In the genomic region with DNA sequence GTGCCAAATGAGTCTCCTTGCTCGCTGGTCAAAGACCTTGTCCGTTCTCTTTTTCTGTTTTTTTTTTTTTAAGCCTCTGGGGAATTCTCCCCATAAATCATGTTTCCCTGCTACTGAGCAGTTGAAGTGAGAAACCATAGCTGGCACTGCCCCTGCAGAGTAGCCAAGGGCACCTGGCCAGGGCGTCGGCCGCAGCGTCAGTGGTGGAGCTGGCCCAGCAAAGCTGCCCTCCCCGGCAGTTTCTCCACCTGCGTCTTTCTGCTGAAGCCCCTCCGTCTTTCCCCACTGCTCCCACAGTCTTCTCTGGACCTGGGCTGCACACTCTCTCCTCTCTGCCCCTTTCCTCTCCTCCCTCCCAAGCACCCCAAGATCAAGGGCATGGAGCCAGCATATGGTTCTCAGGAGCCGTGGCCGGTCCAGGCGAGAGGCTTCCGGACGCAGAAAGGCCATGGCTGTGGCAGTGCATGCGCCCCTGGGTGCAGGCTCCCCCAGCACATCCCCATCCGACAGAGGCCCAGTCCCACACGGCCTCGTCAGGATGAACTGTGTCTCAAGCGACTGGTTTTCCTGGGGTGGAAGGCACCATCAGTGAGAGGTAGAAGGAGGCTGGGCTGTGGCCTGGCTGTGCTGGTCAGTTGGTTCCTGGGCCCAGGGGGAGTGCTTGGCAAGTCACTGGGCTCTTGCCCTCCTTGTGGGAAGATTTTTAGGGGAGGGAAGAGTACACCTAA, we compare ENCODE assay signal across 22 cellular contexts.
A peak's percentile ranks its signal among the peaks of the same experiment; 100 is the strongest.
DNase-seq lines count a peak whose midpoint lies in the region; ATAC-seq, FAIRE-seq and TF ChIP-seq lines count a peak whose summit lies in the region.
"Had no signal": no experiment of that assay in that cellular context is flagged by ENCODE, and none has a peak within 500 bp of the region (broad histone marks: within the 10 kb centered on the region; RNA-seq: fewer than 3 reads in every experiment).

No MANE protein-coding gene starts in this region.

- no peaks in the 10 kb centered on the region for H3K9me3 ChIP-seq in right lobe of liver
- H3K9me3 ChIP-seq in HepG2 (ENCODE audit: low read length): no peaks in the 10 kb centered on the region
- H3K9me3 ChIP-seq in adrenal gland (replicated peaks in 1 of 3): no peaks in the 10 kb centered on the region
- no peaks in the 10 kb centered on the region for H3K9me3 ChIP-seq in neural progenitor cell (ENCODE audit: low read depth)
- no peaks in the 10 kb centered on the region for H3K9me3 ChIP-seq in suprapubic skin
- H3K9me3 ChIP-seq: HAP-1, SJCRH30, upper lobe of left lung had no signal

- TF ChIP-seq EP300 in HepG2 (IDR thresholded peaks at IDR 0.05; ENCODE audit: low read depth in 2 of 2, low read length in 2 of 2) (no peak), HepG2 (CRISPR knock-in tag; IDR thresholded peaks at IDR 0.05; ENCODE audit: borderline replicate concordance) (no peak), suprapubic skin (IDR thresholded peaks at IDR 0.05) (no peak)

- BruUV-seq in HepG2 (replicated peaks; lab: Mats Ljungman, UMichigan): no TSS peak

- H3K27ac Mint-ChIP-seq in neural progenitor cell: peak overlapping the region; percentile 9
- H3K27ac Mint-ChIP-seq: activated naive CD8-positive, alpha-beta T cell treated with anti-CD3 and anti-CD28 coated beads, Interleukin-2, amount 10 ng/mL, durations not matched to agents 7 days and 5 days had no signal

- peaks cover 2% of the 10 kb centered on the region for H3K36me3 Mint-ChIP-seq in neural progenitor cell
- H3K36me3 Mint-ChIP-seq: activated naive CD8-positive, alpha-beta T cell treated with anti-CD3 and anti-CD28 coated beads, Interleukin-2, amount 10 ng/mL, durations not matched to agents 7 days and 5 days; naive B cell had no signal

- H3K79me2 ChIP-seq in HepG2 (ENCODE audit: insufficient read depth, low read length): no peaks in the 10 kb centered on the region
- no peaks in the 10 kb centered on the region for H3K79me2 ChIP-seq in neural progenitor cell (ENCODE audit: low read depth)
- H3K79me2 ChIP-seq: parathyroid adenoma had no signal

- H3K27me3 Mint-ChIP-seq in neural progenitor cell (ENCODE audit: insufficient read depth, low read depth): no peaks in the 10 kb centered on the region
- H3K27me3 Mint-ChIP-seq: activated naive CD8-positive, alpha-beta T cell treated with anti-CD3 and anti-CD28 coated beads, Interleukin-2, amount 10 ng/mL, durations not matched to agents 7 days and 5 days had no signal

- H3K27ac ChIP-seq in right lobe of liver (no peak overlapping the region), HepG2 (ENCODE audit: extremely low read length, insufficient read depth, low read length) (no peak overlapping the region), adrenal gland (no peak overlapping the region), neural progenitor cell (no peak overlapping the region), suprapubic skin (no peak overlapping the region)
- H3K27ac ChIP-seq: parathyroid adenoma, SJCRH30, upper lobe of left lung had no signal

- no peak overlapping the region for H3K4me3 ChIP-seq in right lobe of liver
- no peak overlapping the region for H3K4me3 ChIP-seq in HepG2 (replicated peaks in 1 of 3; ENCODE audit: insufficient read depth in 1 of 3, low read depth in 2 of 3, low read length in 3 of 3)
- no peak overlapping the region for H3K4me3 ChIP-seq in adrenal gland
- H3K4me3 ChIP-seq in neural progenitor cell: no peak overlapping the region
- no peak overlapping the region for H3K4me3 ChIP-seq in suprapubic skin
- H3K4me3 ChIP-seq: HAP-1, SJCRH30, upper lobe of left lung had no signal

- H4K20me1 ChIP-seq in HepG2 (ENCODE audit: insufficient read depth, low read length) (no peaks in the 10 kb centered on the region), neural progenitor cell (ENCODE audit: low read depth) (no peaks in the 10 kb centered on the region)

- H3F3A ChIP-seq in neural progenitor cell (ENCODE audit: low read depth): no peaks in the 10 kb centered on the region

- no peak for FAIRE-seq in HepG2 (lab: Jason Lieb, UNC)

- H3K9ac ChIP-seq in HepG2 (ENCODE audit: insufficient read depth, low read depth, low read length) (no peak overlapping the region), neural progenitor cell (no peak overlapping the region)
- H3K9ac ChIP-seq: parathyroid adenoma had no signal

- no peak for TF ChIP-seq CTCF in right lobe of liver (IDR thresholded peaks at IDR 0.05)
- TF ChIP-seq CTCF in HepG2 (CRISPR knock-in tag; IDR thresholded peaks at IDR 0.05): no peak
- no peak for TF ChIP-seq CTCF in adrenal gland (IDR thresholded peaks at IDR 0.05)
- no peak for TF ChIP-seq CTCF in neural progenitor cell (IDR thresholded peaks at IDR 0.05)
- TF ChIP-seq CTCF in suprapubic skin (IDR thresholded peaks at IDR 0.05): no peak

- intact Hi-C loops in right lobe of liver (cut with DNase I): no loop called here
- intact Hi-C loops in HepG2 (cut with micrococcal nuclease; ENCODE audit: unreplicated experiment): loop anchor here (5.0 kb wide), 1 partner anchor 548 kb away; no protein-coding TSS in a partner anchor
- intact Hi-C loops in adrenal gland (cut with DNase I): no loop called here

- TF ChIP-seq POLR2A in right lobe of liver (IDR thresholded peaks at IDR 0.05): no peak
- no peak for TF ChIP-seq POLR2A in HepG2 (IDR thresholded peaks at IDR 0.05; ENCODE audit: insufficient read depth in 1 of 2, low read depth in 2 of 2, low read length in 2 of 2)
- TF ChIP-seq POLR2A in adrenal gland (IDR thresholded peaks at IDR 0.05): no peak
- TF ChIP-seq POLR2A in suprapubic skin (IDR thresholded peaks at IDR 0.05): no peak

- H3K27me3 ChIP-seq in right lobe of liver (no peaks in the 10 kb centered on the region), HepG2 (ENCODE audit: control insufficient read depth in 1 of 2, insufficient read depth in 2 of 2, low read length in 2 of 2) (peaks cover 18 to 74% of the 10 kb centered on the region in 2 experiments), adrenal gland (no peaks in the 10 kb centered on the region), neural progenitor cell (no peaks in the 10 kb centered on the region), suprapubic skin (peaks cover 3% of the 10 kb centered on the region)
- H3K27me3 ChIP-seq: SJCRH30, upper lobe of left lung had no signal

- no peak for TF ChIP-seq RAD21 in HepG2 (CRISPR knock-in tag; IDR thresholded peaks at IDR 0.05)

- H3K4me2 ChIP-seq in HepG2 (ENCODE audit: low read depth, low read length): no peak overlapping the region
- no peak overlapping the region for H3K4me2 ChIP-seq in neural progenitor cell

- no peak overlapping the region for H2AFZ ChIP-seq in HepG2 (ENCODE audit: low read length)
- no peak overlapping the region for H2AFZ ChIP-seq in neural progenitor cell (replicated peaks)
- H2AFZ ChIP-seq: parathyroid adenoma had no signal

- DNase-seq in right lobe of liver: peak in 2 of 3 donors; percentile 7 to 38
- DNase-seq in HepG2 (ENCODE audit: low spot score): no peak
- peak; percentile 33 to 54 (median 51) for DNase-seq in adrenal gland
- DNase-seq in neural progenitor cell (ENCODE audit: low spot score): no peak
- peak; percentile 35 to 49 for DNase-seq in suprapubic skin (ENCODE audit: low spot score in 2 of 2)
- DNase-seq in KG1 (lab: John Stamatoyannopoulos, UW): no peak
- DNase-seq: activated CD4-positive, alpha-beta T cell treated with anti-CD3 and anti-CD28 coated beads for 1 hour; activated naive CD8-positive, alpha-beta T cell treated with anti-CD3 and anti-CD28 coated beads, Interleukin-2, amount 10 ng/mL, durations not matched to agents 7 days and 5 days; Kasumi-1; left cardiac atrium; naive B cell; NCI-H1694; NCI-H2171; NCI-H510A treated with DMSO at 0.1 percent for 48 hours; NK-92 treated with Interleukin-12 subunit alpha and Interleukin-12 subunit beta, amount 100 ng/mL, for 24 hours; SJCRH30 had no signal

- in situ Hi-C loops in HepG2 (cut with HindIII; ENCODE audit: extremely low pct_ligation_motif_present, low pct_unique_long_range_greater_than_20kb): no loop called here

- ATAC-seq in right lobe of liver (no peak), HepG2 (no peak), HG03039 (IDR thresholded peaks at IDR 0.05; ENCODE audit: unreplicated experiment) (no peak), HG03521 (IDR thresholded peaks at IDR 0.05; ENCODE audit: unreplicated experiment) (no peak)

- H3K4me1 Mint-ChIP-seq in neural progenitor cell: peaks cover 8% of the 10 kb centered on the region
- H3K4me1 Mint-ChIP-seq: activated naive CD8-positive, alpha-beta T cell treated with anti-CD3 and anti-CD28 coated beads, Interleukin-2, amount 10 ng/mL, durations not matched to agents 7 days and 5 days; central memory CD8-positive, alpha-beta T cell had no signal

- H3K36me3 ChIP-seq in right lobe of liver (no peaks in the 10 kb centered on the region), HepG2 (replicated peaks in 1 of 2; ENCODE audit: control insufficient read depth in 1 of 2, insufficient read depth in 2 of 2, low read length in 2 of 2) (no peaks in the 10 kb centered on the region), adrenal gland (replicated peaks in 1 of 2) (no peaks in the 10 kb centered on the region), neural progenitor cell (no peaks in the 10 kb centered on the region), suprapubic skin (no peaks in the 10 kb centered on the region)
- H3K36me3 ChIP-seq: HAP-1, SJCRH30, upper lobe of left lung had no signal

- no peaks in the 10 kb centered on the region for H3K4me1 ChIP-seq in right lobe of liver
- H3K4me1 ChIP-seq in HepG2 (ENCODE audit: insufficient read depth, low read length): no peaks in the 10 kb centered on the region
- no peaks in the 10 kb centered on the region for H3K4me1 ChIP-seq in adrenal gland (replicated peaks in 1 of 2)
- no peaks in the 10 kb centered on the region for H3K4me1 ChIP-seq in neural progenitor cell
- no peaks in the 10 kb centered on the region for H3K4me1 ChIP-seq in suprapubic skin
- H3K4me1 ChIP-seq: HAP-1, parathyroid adenoma, SJCRH30, upper lobe of left lung had no signal

- WGBS in right lobe of liver (ENCODE audit: insufficient coverage, low coverage, low lambda C conversion rate, missing lambda C conversion rate): 94% methylated on average over 9 of the region's 19 CpGs
- 41% methylated on average over 19 of the region's 19 CpGs for WGBS in HepG2 (ENCODE audit: low lambda C conversion rate)
- WGBS in adrenal gland, 4 donors: 59 to 72% (median 69%) methylated on average over 14 to 19 of the region's 19 CpGs
- WGBS in suprapubic skin: 79% methylated on average over 15 of the region's 19 CpGs

- H3K9me3 Mint-ChIP-seq in neural progenitor cell: peaks cover 8% of the 10 kb centered on the region
- H3K9me3 Mint-ChIP-seq: activated naive CD8-positive, alpha-beta T cell treated with anti-CD3 and anti-CD28 coated beads, Interleukin-2, amount 10 ng/mL, durations not matched to agents 7 days and 5 days; central memory CD8-positive, alpha-beta T cell; naive B cell had no signal

- POLR2A ChIA-PET in HepG2 (lab: Yijun Ruan, JAX): no interaction called here

- CTCF ChIA-PET in HepG2 (lab: Yijun Ruan, JAX; ENCODE audit: low intra/inter-chr PET ratio, low total read pairs): no interaction called here

- no peak overlapping the region for H3K4me3 Mint-ChIP-seq in neural progenitor cell
- H3K4me3 Mint-ChIP-seq: activated naive CD8-positive, alpha-beta T cell treated with anti-CD3 and anti-CD28 coated beads, Interleukin-2, amount 10 ng/mL, durations not matched to agents 7 days and 5 days; central memory CD8-positive, alpha-beta T cell; naive B cell had no signal

Comparison
In these comparisons a context has a peak if more than half of its experiments do, and no peak if none do; other contexts are left out.
1. DNase-seq: peak in right lobe of liver (2 of 3), adrenal gland (7 of 7) and suprapubic skin (2 of 2); none in HepG2 (single experiment), neural progenitor cell (single experiment) and KG1 (single experiment).